24 cellular contexts compared by ENCODE assay signal in the genomic region with DNA sequence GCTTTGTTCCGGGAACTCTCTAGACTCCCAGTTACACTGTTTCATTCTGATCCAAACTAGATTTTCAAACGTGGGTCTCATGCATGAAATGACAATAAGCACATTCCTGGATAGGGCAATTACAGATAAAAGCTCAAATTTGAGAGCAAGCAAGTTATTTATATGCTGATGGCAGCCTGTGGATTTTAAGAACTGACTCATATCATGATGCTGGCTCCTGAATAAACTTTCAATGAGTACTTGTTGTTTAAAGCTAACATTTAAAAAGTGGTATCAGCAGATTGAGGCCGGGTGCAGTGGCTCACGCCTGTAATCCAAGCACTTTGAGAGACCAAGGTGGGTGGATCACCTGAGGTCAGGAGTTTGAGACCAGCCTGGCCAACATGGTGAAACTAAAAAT.
"Had no signal": no experiment of that assay in that cellular context is flagged by ENCODE, and none has a peak within 500 bp of the region (broad histone marks: within the 10 kb centered on the region; RNA-seq: fewer than 3 reads in every experiment).

No MANE protein-coding gene starts in this region.

- ATAC-seq: activated T-cell treated with anti-CD3 and anti-CD28 coated beads, Interleukin-2, amount 50 U/mL, for 72 hours; natural killer cell; stimulated activated effector memory CD8-positive, alpha-beta T cell treated with anti-CD3 and anti-CD28 coated beads, Interleukin-12 subunit alpha, Interleukin-12 subunit beta, amount 100 ng/mL, for 72 hours; stimulated activated naive CD8-positive, alpha-beta T cell treated with anti-CD3 and anti-CD28 coated beads, Interleukin-15, amount 100 ng/mL, for 72 hours had no signal

- H3K4me3 Mint-ChIP-seq: activated naive CD4-positive, alpha-beta T cell treated with anti-CD3 and anti-CD28 coated beads for 36 hours; activated naive CD8-positive, alpha-beta T cell treated with anti-CD3 and anti-CD28 coated beads, Interleukin-2, amount 10 ng/mL, durations not matched to agents 7 days and 5 days; activated T-cell treated with anti-CD3 and anti-CD28 coated beads, Interleukin-2, amount 50 U/mL, for 72 hours; dendritic cell treated with granulocyte-macrophage colony-stimulating factor and Interleukin-4, amounts not matched to agents 40 ng/mL and 50 ng/mL, for 4 days; immature natural killer cell; natural killer cell; stimulated activated effector memory CD8-positive, alpha-beta T cell treated with anti-CD3 and anti-CD28 coated beads, Interleukin-12 subunit alpha, Interleukin-12 subunit beta, amount 100 ng/mL, for 72 hours; stimulated activated naive CD8-positive, alpha-beta T cell treated with anti-CD3 and anti-CD28 coated beads, Interleukin-15, amount 100 ng/mL, for 72 hours had no signal

- H2AFZ ChIP-seq: hepatocyte had no signal

- H3K27ac ChIP-seq: hepatocyte, left ventricle myocardium inferior, tibial artery had no signal

- H3K27me3 Mint-ChIP-seq: activated naive CD8-positive, alpha-beta T cell treated with anti-CD3 and anti-CD28 coated beads, Interleukin-2, amount 10 ng/mL, durations not matched to agents 7 days and 5 days; dendritic cell treated with granulocyte-macrophage colony-stimulating factor and Interleukin-4, amounts not matched to agents 40 ng/mL and 50 ng/mL, for 4 days; progenitor cell of endocrine pancreas; stimulated activated naive CD8-positive, alpha-beta T cell treated with anti-CD3 and anti-CD28 coated beads, Interleukin-15, amount 100 ng/mL, for 72 hours had no signal

- H3K9me3 ChIP-seq: left ventricle myocardium inferior, tibial artery had no signal

- H3K27me3 ChIP-seq: hepatocyte, tibial artery had no signal

- H3K27ac Mint-ChIP-seq: activated naive CD4-positive, alpha-beta T cell treated with anti-CD3 and anti-CD28 coated beads for 36 hours; activated T-cell treated with anti-CD3 and anti-CD28 coated beads, Interleukin-2, amount 50 U/mL, for 72 hours; dendritic cell treated with granulocyte-macrophage colony-stimulating factor and Interleukin-4, amounts not matched to agents 40 ng/mL and 50 ng/mL, for 4 days; progenitor cell of endocrine pancreas; stimulated activated effector memory CD8-positive, alpha-beta T cell treated with anti-CD3 and anti-CD28 coated beads, Interleukin-12 subunit alpha, Interleukin-12 subunit beta, amount 100 ng/mL, for 72 hours had no signal

- H3K79me2 ChIP-seq: hepatocyte had no signal

- H3K4me1 ChIP-seq: tibial artery had no signal

- H3K4me2 ChIP-seq: hepatocyte had no signal

- H3K4me1 Mint-ChIP-seq: stimulated activated effector memory CD8-positive, alpha-beta T cell treated with anti-CD3 and anti-CD28 coated beads, Interleukin-12 subunit alpha, Interleukin-12 subunit beta, amount 100 ng/mL, for 72 hours; stimulated activated naive CD8-positive, alpha-beta T cell treated with anti-CD3 and anti-CD28 coated beads, Interleukin-15, amount 100 ng/mL, for 72 hours had no signal

- H3K9me3 Mint-ChIP-seq: activated naive CD4-positive, alpha-beta T cell treated with anti-CD3 and anti-CD28 coated beads for 36 hours; activated naive CD8-positive, alpha-beta T cell treated with anti-CD3 and anti-CD28 coated beads, Interleukin-2, amount 10 ng/mL, durations not matched to agents 7 days and 5 days; activated T-cell treated with anti-CD3 and anti-CD28 coated beads, Interleukin-2, amount 50 U/mL, for 72 hours; dendritic cell treated with granulocyte-macrophage colony-stimulating factor and Interleukin-4, amounts not matched to agents 40 ng/mL and 50 ng/mL, for 4 days; immature natural killer cell; natural killer cell; stimulated activated effector memory CD8-positive, alpha-beta T cell treated with anti-CD3 and anti-CD28 coated beads, Interleukin-12 subunit alpha, Interleukin-12 subunit beta, amount 100 ng/mL, for 72 hours; stimulated activated naive CD8-positive, alpha-beta T cell treated with anti-CD3 and anti-CD28 coated beads, Interleukin-15, amount 100 ng/mL, for 72 hours had no signal

- DNase-seq: activated CD4-positive, alpha-beta T cell treated with anti-CD3 and anti-CD28 coated beads, Interleukin-2, amount 50 U/mL, for 48 hours; activated CD8-positive, alpha-beta memory T cell treated with anti-CD3 and anti-CD28 coated beads, Interleukin-2, amount 50 U/mL, for 48 hours; activated effector memory CD4-positive, alpha-beta T cell treated with Interleukin-2 at 50 U/mL for 16 hours; activated naive CD4-positive, alpha-beta T cell treated with anti-CD3 and anti-CD28 coated beads for 36 hours; activated naive CD8-positive, alpha-beta T cell treated with anti-CD3 and anti-CD28 coated beads, Interleukin-2, amount 10 ng/mL, durations not matched to agents 7 days and 5 days; activated T-cell treated with anti-CD3 and anti-CD28 coated beads, Interleukin-2, amount 50 U/mL, for 72 hours; amniotic stem cell; effector CD4-positive, alpha-beta T cell; erythroblast; glutamatergic neuron; immature natural killer cell; kidney glomerular epithelial cell; left ventricle myocardium inferior; mammary epithelial cell; midbrain; natural killer cell; stimulated activated CD4-positive, alpha-beta T cell treated with anti-CD3 and anti-CD28 coated beads, Interleukin-12 subunit alpha, Interleukin-12 subunit beta, amount 100 ng/mL, for 4 hours; stimulated activated naive CD8-positive, alpha-beta T cell treated with anti-CD3 and anti-CD28 coated beads, Interleukin-15, amount 100 ng/mL, for 72 hours; T-helper 1 cell; tibial artery had no signal

- H3K4me3 ChIP-seq: hepatocyte, left ventricle myocardium inferior, tibial artery had no signal
